ENCODE assay signal across 17 cellular contexts in the genomic region with DNA sequence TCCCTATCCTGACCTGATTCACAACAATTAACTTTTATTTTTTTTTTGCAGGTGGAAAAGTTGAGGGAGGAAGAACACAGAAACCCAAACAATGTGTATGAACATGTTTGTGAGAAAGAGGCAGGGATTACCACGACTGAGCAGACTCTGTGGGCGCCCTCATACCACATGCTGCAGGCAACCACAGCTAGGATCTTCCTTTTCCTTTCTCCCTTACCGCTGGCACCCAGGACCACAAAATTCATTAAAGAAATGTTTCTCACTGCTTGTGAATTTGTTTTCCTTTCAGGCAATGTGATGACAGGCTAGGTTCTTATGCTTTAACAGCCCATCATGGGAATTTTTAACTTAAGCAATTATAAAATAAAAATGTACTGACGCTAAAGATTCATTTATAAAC.
DNase-seq lines count a peak whose midpoint lies in the region; ATAC-seq, FAIRE-seq and TF ChIP-seq lines count a peak whose summit lies in the region.
"Had no signal": no experiment of that assay in that cellular context is flagged by ENCODE, and none has a peak within 500 bp of the region (broad histone marks: within the 10 kb centered on the region; RNA-seq: fewer than 3 reads in every experiment).

No MANE protein-coding gene starts in this region.

- no peaks in the 10 kb centered on the region; the same call in 1 of the 2 replicates for H3K4me1 ChIP-seq in IMR-90 (ENCODE audit: control insufficient read depth, insufficient read depth, low read length)
- H3K4me1 ChIP-seq in keratinocyte (ENCODE audit: control insufficient read depth, extremely low read depth, insufficient read depth, low read length): peaks cover 11% of the 10 kb centered on the region
- H3K4me1 ChIP-seq in GM23248 (ENCODE audit: insufficient read depth): peaks cover under 1% of the 10 kb centered on the region; the same call in 1 of the 2 replicates

- H2AK5ac ChIP-seq in IMR-90 (ENCODE audit: low read depth, low read length): 0 out of 2 replicates have a peak overlapping the region, but pooled peaks have one; percentile 4

- BruUV-seq in IMR-90 (replicated peaks; lab: Mats Ljungman, UMichigan): no TSS peak

- H4K20me1 ChIP-seq in IMR-90 (ENCODE audit: insufficient read depth, low read length): no peaks in the 10 kb centered on the region
- no peaks in the 10 kb centered on the region for H4K20me1 ChIP-seq in keratinocyte (ENCODE audit: control insufficient read depth, extremely low read depth, insufficient read depth, low read length)
- no peaks in the 10 kb centered on the region for H4K20me1 ChIP-seq in GM23248 (ENCODE audit: insufficient read depth)

- CTCF ChIA-PET in IMR-90 (lab: Yijun Ruan, JAX): no interaction called here

- TF ChIP-seq RAD21 in IMR-90 (IDR thresholded peaks at IDR 0.05; ENCODE audit: low read length): no peak

- H4K5ac ChIP-seq in IMR-90 (ENCODE audit: low read depth, low read length): no peak overlapping the region

- H3K27ac ChIP-seq in IMR-90 (ENCODE audit: insufficient read depth, low read length) (no peak overlapping the region), keratinocyte (ENCODE audit: control insufficient read depth, insufficient read depth, low read length) (no peak overlapping the region), GM23248 (no peak overlapping the region)
- H3K27ac ChIP-seq: SK-N-MC had no signal

- no peak overlapping the region for H3K14ac ChIP-seq in IMR-90 (replicated peaks; ENCODE audit: low read depth, low read length)

- TF ChIP-seq CTCF in IMR-90 (conservative IDR thresholded peaks at IDR 0.05; ENCODE audit: low read depth, low read length): no peak
- TF ChIP-seq CTCF in keratinocyte (optimal IDR thresholded peaks at IDR 0.05 in 1 of 3, IDR thresholded peaks at IDR 0.05 in 1 of 3, conservative IDR thresholded peaks at IDR 0.05 in 1 of 3; ENCODE audit: extremely low read depth in 1 of 3, insufficient read depth in 2 of 3, low read length in 3 of 3): no peak

- ATAC-seq in IMR-90 (ENCODE audit: low read depth): no peak
- ATAC-seq: Panc1, Right ventricle myocardium inferior had no signal

- H3K36me3 Mint-ChIP-seq in activated T-cell treated with anti-CD3 and anti-CD28 coated beads, Interleukin-2, amount 50 U/mL, for 24 hours (ENCODE audit: low read depth): peaks cover 36% of the 10 kb centered on the region

- no peaks in the 10 kb centered on the region for H3K4me1 Mint-ChIP-seq in activated T-cell treated with anti-CD3 and anti-CD28 coated beads, Interleukin-2, amount 50 U/mL, for 24 hours (ENCODE audit: low read depth)

- H3K9me3 Mint-ChIP-seq in activated T-cell treated with anti-CD3 and anti-CD28 coated beads, Interleukin-2, amount 50 U/mL, for 24 hours: no peaks in the 10 kb centered on the region

- dilution Hi-C loops in IMR-90 (cut with HindIII; ENCODE audit: low sequenced_read_pairs, unreplicated experiment) (no loop called here), keratinocyte (cut with MboI; ENCODE audit: extremely low pct_ligation_motif_present, low sequenced_read_pairs) (no loop called here)

- FAIRE-seq in keratinocyte (lab: Jason Lieb, UNC): peak; percentile 71
- FAIRE-seq: GM18507 had no signal

- no peak overlapping the region for H2BK20ac ChIP-seq in IMR-90 (ENCODE audit: low read depth, low read length)

- H3K9me3 ChIP-seq in IMR-90 (ENCODE audit: control insufficient read depth, insufficient read depth, low read length): no peaks in the 10 kb centered on the region
- H3K9me3 ChIP-seq in keratinocyte (ENCODE audit: control insufficient read depth, low read depth, low read length): no peaks in the 10 kb centered on the region
- H3K9me3 ChIP-seq in GM23248 (ENCODE audit: low read depth): no peaks in the 10 kb centered on the region

- no peak overlapping the region for H3K56ac ChIP-seq in IMR-90 (ENCODE audit: extremely low read depth, insufficient read depth, low read length)

- H3K9me1 ChIP-seq in IMR-90 (ENCODE audit: insufficient read depth, low read length) (peaks cover 2% of the 10 kb centered on the region; the same call in 1 of the 2 replicates), keratinocyte (ENCODE audit: control insufficient read depth, extremely low read depth, insufficient read depth, low read length) (no peaks in the 10 kb centered on the region)

- H3K36me3 ChIP-seq in IMR-90 (ENCODE audit: control insufficient read depth, insufficient read depth, low read length): no peaks in the 10 kb centered on the region
- peaks cover 0 to 4% of the 10 kb centered on the region in 2 experiments for H3K36me3 ChIP-seq in keratinocyte (ENCODE audit: control insufficient read depth in 2 of 2, extremely low read depth in 1 of 2, insufficient read depth in 2 of 2, low read length in 2 of 2)
- H3K36me3 ChIP-seq in GM23248 (ENCODE audit: low read depth): no peaks in the 10 kb centered on the region

- WGBS in IMR-90 (ENCODE audit: extremely low coverage in 2 of 2, insufficient read length in 1 of 2), 2 experiments: no CpG with 5 or more reads among the region's 4 CpGs
- 91 to 95% methylated on average over 4 of the region's 4 CpGs for WGBS in GM23248 (ENCODE audit: low coverage in 1 of 2, low lambda C conversion rate in 2 of 2, missing lambda C conversion rate in 2 of 2), 2 experiments

- H3K18ac ChIP-seq in IMR-90 (ENCODE audit: low read depth, low read length): no peak overlapping the region

- no peak overlapping the region for H2BK5ac ChIP-seq in IMR-90 (ENCODE audit: low read depth, low read length, poor library complexity, severe bottlenecking)

- H2AFZ ChIP-seq in IMR-90 (replicated peaks; ENCODE audit: low read length, poor library complexity): no peak overlapping the region
- H2AFZ ChIP-seq in keratinocyte (ENCODE audit: control insufficient read depth, low read length): no peak overlapping the region
- no peak overlapping the region for H2AFZ ChIP-seq in GM23248

- no peak overlapping the region for H2BK120ac ChIP-seq in IMR-90 (ENCODE audit: low read depth, low read length)

- intact Hi-C loops in IMR-90 (cut with micrococcal nuclease): no loop called here

- no peaks in the 10 kb centered on the region; the same call in 1 of the 2 replicates for H3K9me2 ChIP-seq in GM23248 (ENCODE audit: insufficient read depth)

- H3K27ac Mint-ChIP-seq in activated T-cell treated with anti-CD3 and anti-CD28 coated beads, Interleukin-2, amount 50 U/mL, for 24 hours: no peak overlapping the region

- H3K27me3 Mint-ChIP-seq in activated T-cell treated with anti-CD3 and anti-CD28 coated beads, Interleukin-2, amount 50 U/mL, for 24 hours: no peaks in the 10 kb centered on the region

- no peak overlapping the region for H4K91ac ChIP-seq in IMR-90 (ENCODE audit: insufficient read depth, low read depth, low read length)

- POLR2A ChIA-PET in IMR-90 (lab: Charles Lee; ENCODE audit: unreplicated experiment): no interaction called here

- 0 out of 2 replicates have a peak, but pooled peaks cover 1% of the 10 kb centered on the region for H3F3A ChIP-seq in GM23248 (ENCODE audit: insufficient read depth)

- no peak overlapping the region for H3K9ac ChIP-seq in IMR-90 (ENCODE audit: low read depth, low read length)
- H3K9ac ChIP-seq in keratinocyte (ENCODE audit: control insufficient read depth, extremely low read depth, insufficient read depth, low read length): no peak overlapping the region
- H3K9ac ChIP-seq in GM23248: no peak overlapping the region

- in situ Hi-C loops in IMR-90 (cut with MboI; ENCODE audit: low sequenced_read_pairs): no loop called here
- in situ Hi-C loops in GM23248 (cut with MboI): no loop called here

- H3K4ac ChIP-seq in IMR-90 (ENCODE audit: low read depth, low read length): no peak overlapping the region

- H3K27me3 ChIP-seq in IMR-90 (ENCODE audit: control insufficient read depth, insufficient read depth, low read length): no peaks in the 10 kb centered on the region
- H3K27me3 ChIP-seq in keratinocyte (ENCODE audit: control insufficient read depth, extremely low read depth, insufficient read depth, low read length): no peaks in the 10 kb centered on the region
- no peaks in the 10 kb centered on the region for H3K27me3 ChIP-seq in GM23248 (replicated peaks; ENCODE audit: insufficient read depth)

- no peak overlapping the region for H4K8ac ChIP-seq in IMR-90 (ENCODE audit: low read depth in 2 of 2, low read length in 2 of 2)

- no peak overlapping the region for H3K4me2 ChIP-seq in IMR-90 (ENCODE audit: low read depth, low read length)
- peak overlapping the region; percentile 33 for H3K4me2 ChIP-seq in keratinocyte (ENCODE audit: control insufficient read depth, extremely low read depth, insufficient read depth, low read depth, low read length)
- no peak overlapping the region for H3K4me2 ChIP-seq in GM23248 (ENCODE audit: unreplicated experiment)

- H3K79me2 ChIP-seq in keratinocyte (ENCODE audit: control insufficient read depth, insufficient read depth, low read length) (no peaks in the 10 kb centered on the region), GM23248 (ENCODE audit: insufficient read depth) (no peaks in the 10 kb centered on the region)

- H3K23ac ChIP-seq in IMR-90 (ENCODE audit: low read depth, low read length): 0 out of 2 replicates have a peak overlapping the region, but pooled peaks have one; percentile 7

- no peak overlapping the region for H2BK15ac ChIP-seq in IMR-90 (ENCODE audit: low read depth, low read length)

- H3K79me1 ChIP-seq in IMR-90 (ENCODE audit: low read depth in 1 of 2, low read length in 2 of 2): no peaks in the 10 kb centered on the region

- peak; percentile 5 for DNase-seq in A172 (ENCODE audit: low spot score)
- no peak for DNase-seq in IMR-90
- peak; percentile 22 for DNase-seq in astrocyte of the hippocampus (ENCODE audit: low read depth, low spot score)
- DNase-seq in keratinocyte (ENCODE audit: low read depth, low spot score): no peak
- no peak for DNase-seq in activated T-cell treated with anti-CD3 and anti-CD28 coated beads, Interleukin-2, amount 50 U/mL, for 24 hours
- DNase-seq in anterior cingulate cortex (lab: John Stamatoyannopoulos, UW): no peak
- no peak for DNase-seq in activated naive CD4-positive, alpha-beta T cell treated with Interleukin-2 at 50 U/mL for 16 hours
- no peak for DNase-seq in GM23248
- DNase-seq: C1 segment of cervical spinal cord, KG1, NCI-H1048, NCI-H2227 treated with DMSO at 0.1 percent for 48 hours, T-helper 1 cell had no signal

- no peak overlapping the region for H3K4me3 Mint-ChIP-seq in activated T-cell treated with anti-CD3 and anti-CD28 coated beads, Interleukin-2, amount 50 U/mL, for 24 hours

- no peak for TF ChIP-seq POLR2A in IMR-90 (IDR thresholded peaks at IDR 0.05; ENCODE audit: low read depth, low read length)

- H3K4me3 ChIP-seq in IMR-90 (ENCODE audit: insufficient read depth, low read depth, low read length): no peak overlapping the region
- no peak overlapping the region for H3K4me3 ChIP-seq in keratinocyte (ENCODE audit: control insufficient read depth in 2 of 3, extremely low read depth in 1 of 3, insufficient read depth in 2 of 3, low read depth in 1 of 3, low read length in 3 of 3)
- H3K4me3 ChIP-seq in GM23248: no peak overlapping the region
- H3K4me3 ChIP-seq: SK-N-MC had no signal

- H2AK9ac ChIP-seq in IMR-90 (replicated peaks; ENCODE audit: low read depth, low read length, poor library complexity): no peak overlapping the region

TF ChIP-seq in IMR-90, 13 proteins besides CTCF, POLR2A, EP300 and RAD21 (continues in another document):
- TF ChIP-seq MXI1 (IDR thresholded peaks at IDR 0.05; ENCODE audit: borderline replicate concordance, low read depth, low read length): no peak

Comparison
In these comparisons a context has a peak if more than half of its experiments do, and no peak if none do; other contexts are left out.
1. DNase-seq: peak in A172 (single experiment) and astrocyte of the hippocampus (single experiment); none in IMR-90 (single experiment), keratinocyte (single experiment), activated T-cell treated with anti-CD3 and anti-CD28 coated beads, Interleukin-2, amount 50 U/mL, for 24 hours (single experiment), anterior cingulate cortex (0 of 58), activated naive CD4-positive, alpha-beta T cell treated with Interleukin-2 at 50 U/mL for 16 hours (single experiment) and GM23248 (single experiment).